ENCODE assay signal across 1 cellular context in the genomic region with DNA sequence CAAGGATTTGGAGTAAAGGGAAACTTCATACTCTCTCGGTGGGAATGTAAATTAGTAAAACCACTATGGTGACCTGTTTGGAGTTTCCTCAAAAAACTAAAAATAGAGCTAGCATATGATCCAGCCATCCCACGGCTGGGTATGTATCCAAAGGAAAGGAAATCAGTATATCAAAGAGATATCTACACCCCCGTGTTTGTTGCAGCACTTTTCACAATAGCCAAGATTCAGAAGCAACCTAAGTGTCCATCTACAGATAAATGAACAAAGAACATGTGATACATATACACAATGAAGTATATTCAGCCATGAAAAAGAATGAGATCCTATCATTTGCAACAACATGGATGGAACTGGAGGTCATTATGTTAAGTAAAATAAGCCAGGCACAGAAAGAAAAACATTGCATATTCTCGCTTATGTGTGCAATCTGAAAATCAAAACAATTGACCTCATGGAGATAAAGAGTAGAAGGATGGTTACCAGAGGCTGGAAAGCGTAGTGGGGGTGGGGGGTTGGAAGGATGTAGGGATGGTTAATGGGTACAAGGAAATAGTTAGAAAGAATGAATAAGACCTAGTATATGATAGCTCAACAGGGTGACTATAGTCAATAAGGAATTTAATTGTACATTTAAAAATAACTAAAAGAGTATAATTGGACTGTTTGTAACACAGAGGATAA.
TF ChIP-seq lines count a peak whose summit lies in the region.

No MANE protein-coding gene starts in this region.

TF ChIP-seq in A549, 52 proteins besides CTCF, POLR2A, EP300 and RAD21 (continued from another document):
- no peak for TF ChIP-seq REST (IDR thresholded peaks at IDR 0.05)
